9 cellular contexts compared by ENCODE assay signal in genomic region chr15:85616549-85616948, GRCh38.
DNase-seq lines count a peak whose midpoint lies in the region; FAIRE-seq and TF ChIP-seq lines count a peak whose summit lies in the region.
"Had no signal": no experiment of that assay in that cellular context is flagged by ENCODE, and none has a peak within 500 bp of the region (broad histone marks: within the 10 kb centered on the region; RNA-seq: fewer than 3 reads in every experiment).

No MANE protein-coding gene starts in this region.

- no peak overlapping the region for H2AFZ ChIP-seq in astrocyte (ENCODE audit: low read depth, low read length)

- intact Hi-C loops in left ventricle myocardium inferior (cut with micrococcal nuclease): no loop called here

- H3K79me2 ChIP-seq in astrocyte (ENCODE audit: insufficient read depth, low read length): peaks cover 24% of the 10 kb centered on the region

- H3K9me3 ChIP-seq in astrocyte (ENCODE audit: insufficient read depth, low read depth, low read length) (no peaks in the 10 kb centered on the region), left ventricle myocardium inferior (replicated peaks) (no peaks in the 10 kb centered on the region), stomach smooth muscle (ENCODE audit: control insufficient read depth in 2 of 2, low read length in 2 of 2) (no peaks in the 10 kb centered on the region)

- H3K4me3 ChIP-seq in astrocyte (ENCODE audit: insufficient read depth, low read depth, low read length) (no peak overlapping the region), left ventricle myocardium inferior (peak overlapping the region; percentile 9), stomach smooth muscle (ENCODE audit: low read length in 2 of 2) (no peak overlapping the region)

- POLR2A ChIA-PET in activated CD4-positive, alpha-beta T cell treated with anti-CD3 and anti-CD28 coated beads, Interleukin-2, amount 10 ng/mL, durations not matched to agents 7 days and 5 days (lab: Charles Lee): no interaction called here

- peaks cover 22% of the 10 kb centered on the region for H3K4me1 Mint-ChIP-seq in astrocyte (ENCODE audit: low read depth, unreplicated experiment)
- H3K4me1 Mint-ChIP-seq in activated CD4-positive, alpha-beta T cell treated with anti-CD3 and anti-CD28 coated beads, Interleukin-2, amount 10 ng/mL, durations not matched to agents 7 days and 5 days: peaks cover 14% of the 10 kb centered on the region

- DNase-seq in EH (ENCODE audit: low read depth) (peak; percentile 54), astrocyte (ENCODE audit: low read depth) (no peak), left ventricle myocardium inferior (no peak), middle frontal gyrus (ENCODE audit: extremely low spot score, low spot score) (no peak), ecto neural progenitor cell (ENCODE audit: low spot score) (no peak), globus pallidus (ENCODE audit: low spot score) (no peak)
- DNase-seq in activated CD4-positive, alpha-beta T cell treated with anti-CD3 and anti-CD28 coated beads, Interleukin-2, amount 10 ng/mL, durations not matched to agents 7 days and 5 days: no peak
- DNase-seq: left colon had no signal

- CTCF ChIA-PET in activated CD4-positive, alpha-beta T cell treated with anti-CD3 and anti-CD28 coated beads, Interleukin-2, amount 10 ng/mL, durations not matched to agents 7 days and 5 days (lab: Charles Lee): interaction anchor here (0.7 to 0.9 kb wide), 2 partner anchors 41 to 73 kb away, joined by 3 to 4 read pairs; no protein-coding TSS in a partner anchor

- H3K36me3 ChIP-seq in astrocyte (ENCODE audit: insufficient read depth, low read length): no peaks in the 10 kb centered on the region
- peaks cover 3% of the 10 kb centered on the region for H3K36me3 ChIP-seq in left ventricle myocardium inferior
- no peaks in the 10 kb centered on the region for H3K36me3 ChIP-seq in stomach smooth muscle (ENCODE audit: control insufficient read depth in 2 of 2, insufficient read depth in 2 of 2, low read length in 2 of 2)

- TF ChIP-seq CTCF in astrocyte (IDR thresholded peaks at IDR 0.05; ENCODE audit: insufficient read depth, low read depth, low read length): no peak
- TF ChIP-seq CTCF in left ventricle myocardium inferior (IDR thresholded peaks at IDR 0.05; ENCODE audit: borderline replicate concordance): no peak

- H3K4me1 ChIP-seq in astrocyte (ENCODE audit: insufficient read depth, low read length) (peaks cover 36% of the 10 kb centered on the region), left ventricle myocardium inferior (peaks cover 90% of the 10 kb centered on the region), stomach smooth muscle (ENCODE audit: control insufficient read depth, insufficient read depth, low read length) (peaks cover 38% of the 10 kb centered on the region)

- peaks cover 9% of the 10 kb centered on the region for H4K20me1 ChIP-seq in astrocyte (ENCODE audit: insufficient read depth, low read length)

- H3K27me3 Mint-ChIP-seq in astrocyte (ENCODE audit: low read depth, unreplicated experiment): no peaks in the 10 kb centered on the region
- no peaks in the 10 kb centered on the region for H3K27me3 Mint-ChIP-seq in activated CD4-positive, alpha-beta T cell treated with anti-CD3 and anti-CD28 coated beads, Interleukin-2, amount 10 ng/mL, durations not matched to agents 7 days and 5 days

- H3K4me2 ChIP-seq in astrocyte (ENCODE audit: low read length): no peak overlapping the region

- H3K27ac ChIP-seq in astrocyte (ENCODE audit: low read depth, low read length): no peak overlapping the region
- peak overlapping the region; percentile 83 for H3K27ac ChIP-seq in left ventricle myocardium inferior (replicated peaks)
- peak overlapping the region; percentile 85 for H3K27ac ChIP-seq in stomach smooth muscle (ENCODE audit: low read length)

- peak overlapping the region; percentile 68 for H3K27ac Mint-ChIP-seq in astrocyte (ENCODE audit: unreplicated experiment)
- H3K27ac Mint-ChIP-seq in activated CD4-positive, alpha-beta T cell treated with anti-CD3 and anti-CD28 coated beads, Interleukin-2, amount 10 ng/mL, durations not matched to agents 7 days and 5 days: no peak overlapping the region

- no peaks in the 10 kb centered on the region for H3K9me3 Mint-ChIP-seq in astrocyte (ENCODE audit: unreplicated experiment)
- no peaks in the 10 kb centered on the region for H3K9me3 Mint-ChIP-seq in activated CD4-positive, alpha-beta T cell treated with anti-CD3 and anti-CD28 coated beads, Interleukin-2, amount 10 ng/mL, durations not matched to agents 7 days and 5 days

- H3K9ac ChIP-seq in astrocyte (ENCODE audit: low read length) (no peak overlapping the region), stomach smooth muscle (ENCODE audit: low read length in 2 of 2) (peak overlapping the region in 1 of 2 donors; percentile 11)

- H3K27me3 ChIP-seq in astrocyte (ENCODE audit: insufficient read depth, low read length): no peaks in the 10 kb centered on the region
- no peaks in the 10 kb centered on the region for H3K27me3 ChIP-seq in left ventricle myocardium inferior (ENCODE audit: low read depth)
- H3K27me3 ChIP-seq in stomach smooth muscle (ENCODE audit: control insufficient read depth in 1 of 2, insufficient read depth in 2 of 2, low read length in 2 of 2): no peaks in the 10 kb centered on the region

- FAIRE-seq in astrocyte (lab: Jason Lieb, UNC): no peak

- no peak overlapping the region for H3K4me3 Mint-ChIP-seq in astrocyte (ENCODE audit: unreplicated experiment)
- no peak overlapping the region for H3K4me3 Mint-ChIP-seq in activated CD4-positive, alpha-beta T cell treated with anti-CD3 and anti-CD28 coated beads, Interleukin-2, amount 10 ng/mL, durations not matched to agents 7 days and 5 days

- H3K36me3 Mint-ChIP-seq in astrocyte (ENCODE audit: low read depth, unreplicated experiment): peaks cover 2% of the 10 kb centered on the region
- H3K36me3 Mint-ChIP-seq in activated CD4-positive, alpha-beta T cell treated with anti-CD3 and anti-CD28 coated beads, Interleukin-2, amount 10 ng/mL, durations not matched to agents 7 days and 5 days (ENCODE audit: low read depth): peaks cover 2% of the 10 kb centered on the region
